13 cellular contexts compared by ENCODE assay signal in genomic region chr20:10651227-10651990, GRCh38. TPM values are rescaled to one million over a fixed set of nuclear protein-coding genes. Genes with fewer than 3 reads are reported as not detected.
DNase-seq lines count a peak whose midpoint lies in the region; ATAC-seq and TF ChIP-seq lines count a peak whose summit lies in the region.
"Had no signal": no experiment of that assay in that cellular context is flagged by ENCODE, and none has a peak within 500 bp of the region (broad histone marks: within the 10 kb centered on the region; RNA-seq: fewer than 3 reads in every experiment).

No MANE protein-coding gene starts in this region.

- H3K27me3 ChIP-seq in tibial nerve, result no peaks in the 10 kb centered on the region
- peaks cover 4% of the 10 kb centered on the region for H3K27me3 ChIP-seq in CD8-positive, alpha-beta memory T cell (ENCODE audit: insufficient read depth, low read length, poor library complexity, severe bottlenecking)

- H3K9me3 Mint-ChIP-seq in chondrocyte (ENCODE audit: low read depth) (no peaks in the 10 kb centered on the region), mesothelial cell of epicardium (no peaks in the 10 kb centered on the region)
- H3K9me3 Mint-ChIP-seq in CD8-positive, alpha-beta memory T cell, result no peaks in the 10 kb centered on the region
- H3K9me3 Mint-ChIP-seq: memory B cell; stimulated activated naive B cell treated with anti-CD40 and anti-IgM and Interleukin-4, amounts not matched to agents 10 μg/mL and 1 μg/mL and 100 μg/mL, for 72 hours had no signal

- no peak for TF ChIP-seq EP300 in tibial nerve (IDR thresholded peaks at IDR 0.05)

- H3K4me3 ChIP-seq in tibial nerve, result no peak overlapping the region
- H3K4me3 ChIP-seq in CD8-positive, alpha-beta memory T cell (ENCODE audit: low read length), result no peak overlapping the region
- H3K4me3 ChIP-seq: HAP-1 had no signal

- CTCF ChIA-PET in CD8-positive, alpha-beta memory T cell (lab: Charles Lee), result interaction anchor here (1.7 kb wide), 1 partner anchor 12 kb away, joined by 3 read pairs; no protein-coding TSS in a partner anchor

- WGBS in tibial nerve, 2 donors, result 52 to 57% methylated on average over 15 of the region's 15 CpGs

- peak overlapping the region in 3 of 4 donors; percentile 37 to 80 (median 73) for H3K27ac ChIP-seq in tibial nerve
- H3K27ac ChIP-seq in CD8-positive, alpha-beta memory T cell (ENCODE audit: low read depth, low read length), result no peak overlapping the region

- H3K27me3 Mint-ChIP-seq in chondrocyte (ENCODE audit: low read depth), result no peaks in the 10 kb centered on the region
- H3K27me3 Mint-ChIP-seq in mesothelial cell of epicardium (ENCODE audit: low read depth), result no peaks in the 10 kb centered on the region
- H3K27me3 Mint-ChIP-seq in CD8-positive, alpha-beta memory T cell, result peaks cover 13 to 53% of the 10 kb centered on the region in 2 donors

- TF ChIP-seq POLR2A in tibial nerve (IDR thresholded peaks at IDR 0.05), result no peak

- TF ChIP-seq CTCF in chondrocyte (IDR thresholded peaks at IDR 0.05) (no peak), mesothelial cell of epicardium (IDR thresholded peaks at IDR 0.05; ENCODE audit: unreplicated experiment) (no peak), tibial nerve (IDR thresholded peaks at IDR 0.05) (no peak)

- peaks cover 0 to 78% (median 29%) of the 10 kb centered on the region in 4 donors for H3K4me1 ChIP-seq in tibial nerve
- H3K4me1 ChIP-seq in CD8-positive, alpha-beta memory T cell (ENCODE audit: insufficient read depth, low read length), result no peaks in the 10 kb centered on the region

- H3K4me1 Mint-ChIP-seq in chondrocyte (ENCODE audit: low read depth) (peaks cover 98% of the 10 kb centered on the region), mesothelial cell of epicardium (peaks cover 94% of the 10 kb centered on the region)
- no peaks in the 10 kb centered on the region for H3K4me1 Mint-ChIP-seq in CD8-positive, alpha-beta memory T cell
- H3K4me1 Mint-ChIP-seq: memory B cell had no signal

- peak; percentile 9 for DNase-seq in NCI-H2196 (lab: John Stamatoyannopoulos, UW; ENCODE audit: unreplicated experiment)
- DNase-seq in NCI-H2196 treated with DMSO at 0.1 percent for 48 hours (lab: John Stamatoyannopoulos, UW; ENCODE audit: unreplicated experiment), result no peak
- DNase-seq in chondrocyte (ENCODE audit: low spot score), result no peak
- DNase-seq in mesothelial cell of epicardium (ENCODE audit: low spot score in 2 of 2, unreplicated experiment in 2 of 2), result no peak
- peak in 1 of 2 donors; percentile 49 for DNase-seq in tibial nerve (ENCODE audit: low spot score in 2 of 2)
- DNase-seq in CD8-positive, alpha-beta memory T cell, result no peak
- no peak for DNase-seq in stimulated activated CD4-positive, alpha-beta T cell treated with anti-CD3 and anti-CD28 coated beads, Interleukin-4, amount 100 ng/mL, for 24 hours
- DNase-seq: 8988T; central memory CD4-positive, alpha-beta T cell; stimulated activated naive B cell treated with anti-CD40 and anti-IgM and Interleukin-4, amounts not matched to agents 10 μg/mL and 1 μg/mL and 100 μg/mL, for 72 hours had no signal

- no peak for ATAC-seq in HG02610 (IDR thresholded peaks at IDR 0.05; ENCODE audit: unreplicated experiment)
- ATAC-seq: stimulated activated naive B cell treated with anti-CD40 and anti-IgM and Interleukin-4, amounts not matched to agents 10 μg/mL and 1 μg/mL and 100 μg/mL, for 72 hours had no signal

- H3K27ac Mint-ChIP-seq in chondrocyte (ENCODE audit: unreplicated experiment) (peak overlapping the region; percentile 90), mesothelial cell of epicardium (peak overlapping the region; percentile 26)
- no peak overlapping the region for H3K27ac Mint-ChIP-seq in CD8-positive, alpha-beta memory T cell
- H3K27ac Mint-ChIP-seq: memory B cell; stimulated activated naive B cell treated with anti-CD40 and anti-IgM and Interleukin-4, amounts not matched to agents 10 μg/mL and 1 μg/mL and 100 μg/mL, for 72 hours had no signal

- H3K9me3 ChIP-seq in tibial nerve, result no peaks in the 10 kb centered on the region
- no peaks in the 10 kb centered on the region for H3K9me3 ChIP-seq in CD8-positive, alpha-beta memory T cell (ENCODE audit: low read length)
- H3K9me3 ChIP-seq: HAP-1 had no signal

- peaks cover 69% of the 10 kb centered on the region for H3K36me3 Mint-ChIP-seq in chondrocyte (ENCODE audit: low read depth)
- H3K36me3 Mint-ChIP-seq in mesothelial cell of epicardium, result peaks cover 33% of the 10 kb centered on the region
- H3K36me3 Mint-ChIP-seq in CD8-positive, alpha-beta memory T cell, result no peaks in the 10 kb centered on the region
- H3K36me3 Mint-ChIP-seq: memory B cell; stimulated activated naive B cell treated with anti-CD40 and anti-IgM and Interleukin-4, amounts not matched to agents 10 μg/mL and 1 μg/mL and 100 μg/mL, for 72 hours had no signal

- H3K4me3 Mint-ChIP-seq in chondrocyte (ENCODE audit: unreplicated experiment) (no peak overlapping the region), mesothelial cell of epicardium (no peak overlapping the region)
- no peak overlapping the region for H3K4me3 Mint-ChIP-seq in CD8-positive, alpha-beta memory T cell
- H3K4me3 Mint-ChIP-seq: memory B cell; stimulated activated naive B cell treated with anti-CD40 and anti-IgM and Interleukin-4, amounts not matched to agents 10 μg/mL and 1 μg/mL and 100 μg/mL, for 72 hours had no signal

- peaks cover 0 to 63% (median 5%) of the 10 kb centered on the region in 3 donors for H3K36me3 ChIP-seq in tibial nerve
- H3K36me3 ChIP-seq in CD8-positive, alpha-beta memory T cell (ENCODE audit: insufficient read depth, low read length), result no peaks in the 10 kb centered on the region

- POLR2A ChIA-PET in CD8-positive, alpha-beta memory T cell (lab: Charles Lee), result no interaction called here

RNA-seq across cellular contexts. Expression of gene JAG1, which starts 22.4 kb away (rescaled TPM):
- total RNA-seq in chondrocyte (161 to 510 TPM (median 505 TPM) in 3 replicates), mesothelial cell of epicardium (70.6 to 74.1 TPM (median 70.9 TPM) in 3 replicates), tibial nerve (100 to 1,000 TPM in 2 of 4 donors, 10 to 100 TPM in 2; 93.1 to 133 (median 112) TPM)
- total RNA-seq in CD8-positive, alpha-beta memory T cell, result under 1 TPM; 0.11 to 0.24 TPM
- 0.24 TPM for polyA plus RNA-seq in CD8-positive, alpha-beta memory T cell

Comparison
In these comparisons a context has a peak if more than half of its experiments do, and no peak if none do; other contexts are left out.
1. H3K27ac Mint-ChIP-seq: peak in chondrocyte (single experiment) and mesothelial cell of epicardium (single experiment); none in CD8-positive, alpha-beta memory T cell (0 of 8).
2. RNA of gene JAG1, which starts 22.4 kb away (total RNA-seq): 161 to 510 TPM in chondrocyte, 93.1 to 133 TPM in tibial nerve and 70.6 to 74.1 TPM in mesothelial cell of epicardium; 0.11 to 0.24 TPM in CD8-positive, alpha-beta memory T cell; every median in the first group is over 10 times any median in the second.